8 cellular contexts compared by ENCODE assay signal in genomic region chr7:23469961-23470250, GRCh38. TPM values are rescaled to one million over a fixed set of nuclear protein-coding genes. Genes with fewer than 3 reads are reported as not detected.
DNase-seq lines count a peak whose midpoint lies in the region; ATAC-seq and TF ChIP-seq lines count a peak whose summit lies in the region.

No MANE protein-coding gene starts in this region.

- H3K36me3 Mint-ChIP-seq in activated CD4-positive, alpha-beta T cell treated with anti-CD3 and anti-CD28 coated beads, Interleukin-2, amount 10 ng/mL, durations not matched to agents 24 days and 14 days (ENCODE audit: low read depth), result no peaks in the 10 kb centered on the region
- H3K36me3 Mint-ChIP-seq in T-helper 17 cell (ENCODE audit: low read depth), result peaks cover 2% of the 10 kb centered on the region
- H3K36me3 Mint-ChIP-seq in stimulated activated naive B cell treated with anti-CD40 and anti-IgM and Interleukin-4, amounts not matched to agents 10 μg/mL and 1 μg/mL and 100 μg/mL, for 72 hours, result peaks cover 0 to 2% of the 10 kb centered on the region in 2 donors

- TF ChIP-seq POLR2A in GM18505 (IDR thresholded peaks at IDR 0.05; ENCODE audit: borderline replicate concordance, extremely low read depth, insufficient read depth, insufficient read length), result no peak

- peaks cover 66% of the 10 kb centered on the region for H3K27me3 Mint-ChIP-seq in activated CD4-positive, alpha-beta T cell treated with anti-CD3 and anti-CD28 coated beads, Interleukin-2, amount 10 ng/mL, durations not matched to agents 24 days and 14 days
- H3K27me3 Mint-ChIP-seq in T-helper 17 cell, result peaks cover 74% of the 10 kb centered on the region
- peaks cover 56 to 67% of the 10 kb centered on the region in 2 donors for H3K27me3 Mint-ChIP-seq in stimulated activated naive B cell treated with anti-CD40 and anti-IgM and Interleukin-4, amounts not matched to agents 10 μg/mL and 1 μg/mL and 100 μg/mL, for 72 hours

- peak overlapping the region; percentile 64 to 71 for H3K4me3 ChIP-seq in foreskin fibroblast (ENCODE audit: low read depth in 1 of 2, low read length in 2 of 2)

- peak overlapping the region; percentile 81 for H3K27ac Mint-ChIP-seq in activated CD4-positive, alpha-beta T cell treated with anti-CD3 and anti-CD28 coated beads, Interleukin-2, amount 10 ng/mL, durations not matched to agents 24 days and 14 days
- H3K27ac Mint-ChIP-seq in T-helper 17 cell, result peak overlapping the region; percentile 62
- peak overlapping the region; percentile 82 for H3K27ac Mint-ChIP-seq in stimulated activated naive B cell treated with anti-CD40 and anti-IgM and Interleukin-4, amounts not matched to agents 10 μg/mL and 1 μg/mL and 100 μg/mL, for 72 hours

- peaks cover 41% of the 10 kb centered on the region for H3K4me1 Mint-ChIP-seq in activated CD4-positive, alpha-beta T cell treated with anti-CD3 and anti-CD28 coated beads, Interleukin-2, amount 10 ng/mL, durations not matched to agents 24 days and 14 days
- peaks cover 34% of the 10 kb centered on the region for H3K4me1 Mint-ChIP-seq in T-helper 17 cell
- H3K4me1 Mint-ChIP-seq in stimulated activated naive B cell treated with anti-CD40 and anti-IgM and Interleukin-4, amounts not matched to agents 10 μg/mL and 1 μg/mL and 100 μg/mL, for 72 hours, result peaks cover 29 to 46% of the 10 kb centered on the region in 2 donors

- ATAC-seq in T-helper 17 cell (no peak), HG02623 (IDR thresholded peaks at IDR 0.05; ENCODE audit: unreplicated experiment) (no peak), HG03095 (IDR thresholded peaks at IDR 0.05; ENCODE audit: unreplicated experiment) (no peak), GM18505 (IDR thresholded peaks at IDR 0.05; ENCODE audit: unreplicated experiment) (no peak)
- ATAC-seq in stimulated activated naive B cell treated with anti-CD40 and anti-IgM and Interleukin-4, amounts not matched to agents 10 μg/mL and 1 μg/mL and 100 μg/mL, for 72 hours (replicated peaks), result no peak

- no peaks in the 10 kb centered on the region for H3K9me3 Mint-ChIP-seq in activated CD4-positive, alpha-beta T cell treated with anti-CD3 and anti-CD28 coated beads, Interleukin-2, amount 10 ng/mL, durations not matched to agents 24 days and 14 days
- H3K9me3 Mint-ChIP-seq in stimulated activated naive B cell treated with anti-CD40 and anti-IgM and Interleukin-4, amounts not matched to agents 10 μg/mL and 1 μg/mL and 100 μg/mL, for 72 hours, result no peaks in the 10 kb centered on the region

- intact Hi-C loops in activated CD4-positive, alpha-beta T cell treated with anti-CD3 and anti-CD28 coated beads, Interleukin-2, amount 10 ng/mL, durations not matched to agents 24 days and 14 days (cut with micrococcal nuclease), result loop anchor here (1.0 to 10.0 kb wide), 4 partner anchors 61 to 1285 kb away; partner anchors contain the start of genes CCDC126, GSDME, NUP42 and TRA2A

- peak overlapping the region; percentile 94 for H3K4me3 Mint-ChIP-seq in activated CD4-positive, alpha-beta T cell treated with anti-CD3 and anti-CD28 coated beads, Interleukin-2, amount 10 ng/mL, durations not matched to agents 24 days and 14 days
- peak overlapping the region; percentile 89 for H3K4me3 Mint-ChIP-seq in T-helper 17 cell
- peak overlapping the region; percentile 82 for H3K4me3 Mint-ChIP-seq in stimulated activated naive B cell treated with anti-CD40 and anti-IgM and Interleukin-4, amounts not matched to agents 10 μg/mL and 1 μg/mL and 100 μg/mL, for 72 hours

- no peak for TF ChIP-seq CTCF in foreskin fibroblast (IDR thresholded peaks at IDR 0.05; ENCODE audit: low read depth, low read length)

- no peak for DNase-seq in activated CD4-positive, alpha-beta T cell treated with anti-CD3 and anti-CD28 coated beads, Interleukin-2, amount 10 ng/mL, durations not matched to agents 24 days and 14 days
- DNase-seq in activated CD4-positive, alpha-beta T cell treated with anti-CD3 and anti-CD28 coated beads for 48 hours, result no peak
- DNase-seq in T-helper 17 cell, result no peak
- no peak for DNase-seq in foreskin fibroblast
- DNase-seq in stimulated activated naive B cell treated with anti-CD40 and anti-IgM and Interleukin-4, amounts not matched to agents 10 μg/mL and 1 μg/mL and 100 μg/mL, for 72 hours, result no peak

- peaks cover 16% of the 10 kb centered on the region for H3K9me3 ChIP-seq in T-helper 17 cell (ENCODE audit: control insufficient read depth, low read length, poor library complexity, severe bottlenecking)

RNA-seq across cellular contexts. Expression of gene IGF2BP3, which starts 0.4 kb away (rescaled TPM):
- total RNA-seq in activated CD4-positive, alpha-beta T cell treated with anti-CD3 and anti-CD28 coated beads, Interleukin-2, amount 10 ng/mL, durations not matched to agents 24 days and 14 days, result 2.2 and 2.7 TPM in 2 replicates
- total RNA-seq in T-helper 17 cell, result 10 to 100 TPM in 1 of 2 donors, 1 to 10 TPM in 1; 1.4 to 11.0 TPM
